Comparison of ENCODE assay signal across 2 cellular contexts in the genomic region with DNA sequence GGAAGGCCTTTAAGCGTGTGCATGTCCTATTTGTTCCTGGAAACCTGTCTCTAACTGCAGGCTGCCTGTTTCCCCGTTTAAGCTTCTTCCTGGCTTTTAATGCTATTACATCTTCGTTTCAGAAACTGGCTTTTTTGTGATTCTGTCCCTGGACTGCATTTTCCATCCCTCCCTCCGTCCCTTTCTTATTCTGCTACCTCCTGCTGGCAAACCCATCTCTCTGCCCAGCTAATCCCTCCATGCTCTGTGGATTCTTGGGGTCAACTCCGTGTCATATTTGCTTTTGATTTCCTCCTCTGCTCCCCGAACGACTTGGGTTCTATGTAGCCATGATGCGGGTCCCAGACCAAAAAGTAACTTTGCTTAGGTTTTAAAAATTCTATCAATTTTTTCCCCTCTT.
TF ChIP-seq lines count a peak whose summit lies in the region.

No MANE protein-coding gene starts in this region.

TF ChIP-seq in GM23338, 12 proteins besides CTCF, POLR2A, EP300 and RAD21 (continues in another document):
- TF ChIP-seq, protein P1, sequence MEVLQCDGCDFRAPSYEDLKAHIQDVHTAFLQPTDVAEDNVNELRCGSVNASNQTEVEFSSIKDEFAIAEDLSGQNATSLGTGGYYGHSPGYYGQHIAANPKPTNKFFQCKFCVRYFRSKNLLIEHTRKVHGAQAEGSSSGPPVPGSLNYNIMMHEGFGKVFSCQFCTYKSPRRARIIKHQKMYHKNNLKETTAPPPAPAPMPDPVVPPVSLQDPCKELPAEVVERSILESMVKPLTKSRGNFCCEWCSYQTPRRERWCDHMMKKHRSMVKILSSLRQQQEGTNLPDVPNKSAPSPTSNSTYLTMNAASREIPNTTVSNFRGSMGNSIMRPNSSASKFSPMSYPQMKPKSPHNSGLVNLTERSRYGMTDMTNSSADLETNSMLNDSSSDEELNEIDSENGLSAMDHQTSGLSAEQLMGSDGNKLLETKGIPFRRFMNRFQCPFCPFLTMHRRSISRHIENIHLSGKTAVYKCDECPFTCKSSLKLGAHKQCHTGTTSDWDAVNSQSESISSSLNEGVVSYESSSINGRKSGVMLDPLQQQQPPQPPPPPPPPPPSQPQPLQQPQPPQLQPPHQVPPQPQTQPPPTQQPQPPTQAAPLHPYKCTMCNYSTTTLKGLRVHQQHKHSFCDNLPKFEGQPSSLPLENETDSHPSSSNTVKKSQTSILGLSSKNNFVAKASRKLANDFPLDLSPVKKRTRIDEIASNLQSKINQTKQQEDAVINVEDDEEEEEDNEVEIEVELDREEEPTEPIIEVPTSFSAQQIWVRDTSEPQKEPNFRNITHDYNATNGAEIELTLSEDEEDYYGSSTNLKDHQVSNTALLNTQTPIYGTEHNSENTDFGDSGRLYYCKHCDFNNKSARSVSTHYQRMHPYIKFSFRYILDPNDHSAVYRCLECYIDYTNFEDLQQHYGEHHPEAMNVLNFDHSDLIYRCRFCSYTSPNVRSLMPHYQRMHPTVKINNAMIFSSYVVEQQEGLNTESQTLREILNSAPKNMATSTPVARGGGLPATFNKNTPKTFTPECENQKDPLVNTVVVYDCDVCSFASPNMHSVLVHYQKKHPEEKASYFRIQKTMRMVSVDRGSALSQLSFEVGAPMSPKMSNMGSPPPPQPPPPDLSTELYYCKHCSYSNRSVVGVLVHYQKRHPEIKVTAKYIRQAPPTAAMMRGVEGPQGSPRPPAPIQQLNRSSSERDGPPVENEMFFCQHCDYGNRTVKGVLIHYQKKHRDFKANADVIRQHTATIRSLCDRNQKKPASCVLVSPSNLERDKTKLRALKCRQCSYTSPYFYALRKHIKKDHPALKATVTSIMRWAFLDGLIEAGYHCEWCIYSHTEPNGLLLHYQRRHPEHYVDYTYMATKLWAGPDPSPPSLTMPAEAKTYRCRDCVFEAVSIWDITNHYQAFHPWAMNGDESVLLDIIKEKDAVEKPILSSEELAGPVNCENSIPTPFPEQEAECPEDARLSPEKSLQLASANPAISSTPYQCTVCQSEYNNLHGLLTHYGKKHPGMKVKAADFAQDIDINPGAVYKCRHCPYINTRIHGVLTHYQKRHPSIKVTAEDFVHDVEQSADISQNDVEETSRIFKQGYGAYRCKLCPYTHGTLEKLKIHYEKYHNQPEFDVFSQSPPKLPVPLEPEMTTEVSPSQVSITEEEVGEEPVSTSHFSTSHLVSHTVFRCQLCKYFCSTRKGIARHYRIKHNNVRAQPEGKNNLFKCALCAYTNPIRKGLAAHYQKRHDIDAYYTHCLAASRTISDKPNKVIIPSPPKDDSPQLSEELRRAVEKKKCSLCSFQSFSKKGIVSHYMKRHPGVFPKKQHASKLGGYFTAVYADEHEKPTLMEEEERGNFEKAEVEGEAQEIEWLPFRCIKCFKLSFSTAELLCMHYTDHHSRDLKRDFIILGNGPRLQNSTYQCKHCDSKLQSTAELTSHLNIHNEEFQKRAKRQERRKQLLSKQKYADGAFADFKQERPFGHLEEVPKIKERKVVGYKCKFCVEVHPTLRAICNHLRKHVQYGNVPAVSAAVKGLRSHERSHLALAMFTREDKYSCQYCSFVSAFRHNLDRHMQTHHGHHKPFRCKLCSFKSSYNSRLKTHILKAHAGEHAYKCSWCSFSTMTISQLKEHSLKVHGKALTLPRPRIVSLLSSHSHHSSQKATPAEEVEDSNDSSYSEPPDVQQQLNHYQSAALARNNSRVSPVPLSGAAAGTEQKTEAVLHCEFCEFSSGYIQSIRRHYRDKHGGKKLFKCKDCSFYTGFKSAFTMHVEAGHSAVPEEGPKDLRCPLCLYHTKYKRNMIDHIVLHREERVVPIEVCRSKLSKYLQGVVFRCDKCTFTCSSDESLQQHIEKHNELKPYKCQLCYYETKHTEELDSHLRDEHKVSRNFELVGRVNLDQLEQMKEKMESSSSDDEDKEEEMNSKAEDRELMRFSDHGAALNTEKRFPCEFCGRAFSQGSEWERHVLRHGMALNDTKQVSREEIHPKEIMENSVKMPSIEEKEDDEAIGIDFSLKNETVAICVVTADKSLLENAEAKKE (CRISPR knock-in tag; IDR thresholded peaks at IDR 0.05): no peak
- TF ChIP-seq, protein P2, sequence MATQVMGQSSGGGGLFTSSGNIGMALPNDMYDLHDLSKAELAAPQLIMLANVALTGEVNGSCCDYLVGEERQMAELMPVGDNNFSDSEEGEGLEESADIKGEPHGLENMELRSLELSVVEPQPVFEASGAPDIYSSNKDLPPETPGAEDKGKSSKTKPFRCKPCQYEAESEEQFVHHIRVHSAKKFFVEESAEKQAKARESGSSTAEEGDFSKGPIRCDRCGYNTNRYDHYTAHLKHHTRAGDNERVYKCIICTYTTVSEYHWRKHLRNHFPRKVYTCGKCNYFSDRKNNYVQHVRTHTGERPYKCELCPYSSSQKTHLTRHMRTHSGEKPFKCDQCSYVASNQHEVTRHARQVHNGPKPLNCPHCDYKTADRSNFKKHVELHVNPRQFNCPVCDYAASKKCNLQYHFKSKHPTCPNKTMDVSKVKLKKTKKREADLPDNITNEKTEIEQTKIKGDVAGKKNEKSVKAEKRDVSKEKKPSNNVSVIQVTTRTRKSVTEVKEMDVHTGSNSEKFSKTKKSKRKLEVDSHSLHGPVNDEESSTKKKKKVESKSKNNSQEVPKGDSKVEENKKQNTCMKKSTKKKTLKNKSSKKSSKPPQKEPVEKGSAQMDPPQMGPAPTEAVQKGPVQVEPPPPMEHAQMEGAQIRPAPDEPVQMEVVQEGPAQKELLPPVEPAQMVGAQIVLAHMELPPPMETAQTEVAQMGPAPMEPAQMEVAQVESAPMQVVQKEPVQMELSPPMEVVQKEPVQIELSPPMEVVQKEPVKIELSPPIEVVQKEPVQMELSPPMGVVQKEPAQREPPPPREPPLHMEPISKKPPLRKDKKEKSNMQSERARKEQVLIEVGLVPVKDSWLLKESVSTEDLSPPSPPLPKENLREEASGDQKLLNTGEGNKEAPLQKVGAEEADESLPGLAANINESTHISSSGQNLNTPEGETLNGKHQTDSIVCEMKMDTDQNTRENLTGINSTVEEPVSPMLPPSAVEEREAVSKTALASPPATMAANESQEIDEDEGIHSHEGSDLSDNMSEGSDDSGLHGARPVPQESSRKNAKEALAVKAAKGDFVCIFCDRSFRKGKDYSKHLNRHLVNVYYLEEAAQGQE (IDR thresholded peaks at IDR 0.05; ENCODE audit: unreplicated experiment): no peak
- no peak for TF ChIP-seq STAT1 (IDR thresholded peaks at IDR 0.05; ENCODE audit: unreplicated experiment)
- no peak for TF ChIP-seq EZH2phosphoT487 (IDR thresholded peaks at IDR 0.05; ENCODE audit: unreplicated experiment)
- no peak for TF ChIP-seq EZH2 (IDR thresholded peaks at IDR 0.05; ENCODE audit: low read depth, unreplicated experiment)
- TF ChIP-seq CREB1 (CRISPR knock-in tag; IDR thresholded peaks at IDR 0.05; ENCODE audit: low read depth): no peak
- TF ChIP-seq ZNF114 (CRISPR knock-in tag; IDR thresholded peaks at IDR 0.05): no peak
- TF ChIP-seq, protein P3, sequence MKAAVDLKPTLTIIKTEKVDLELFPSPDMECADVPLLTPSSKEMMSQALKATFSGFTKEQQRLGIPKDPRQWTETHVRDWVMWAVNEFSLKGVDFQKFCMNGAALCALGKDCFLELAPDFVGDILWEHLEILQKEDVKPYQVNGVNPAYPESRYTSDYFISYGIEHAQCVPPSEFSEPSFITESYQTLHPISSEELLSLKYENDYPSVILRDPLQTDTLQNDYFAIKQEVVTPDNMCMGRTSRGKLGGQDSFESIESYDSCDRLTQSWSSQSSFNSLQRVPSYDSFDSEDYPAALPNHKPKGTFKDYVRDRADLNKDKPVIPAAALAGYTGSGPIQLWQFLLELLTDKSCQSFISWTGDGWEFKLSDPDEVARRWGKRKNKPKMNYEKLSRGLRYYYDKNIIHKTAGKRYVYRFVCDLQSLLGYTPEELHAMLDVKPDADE (IDR thresholded peaks at IDR 0.05): no peak
- TF ChIP-seq NANOG (IDR thresholded peaks at IDR 0.05; ENCODE audit: borderline replicate concordance): no peak
- TF ChIP-seq JUNB (IDR thresholded peaks at IDR 0.05; ENCODE audit: unreplicated experiment): no peak

TF ChIP-seq in SK-N-SH, 30 proteins besides CTCF, POLR2A, EP300 and RAD21 (continued from another document):
- TF ChIP-seq, protein P2 (IDR thresholded peaks at IDR 0.05; ENCODE audit: low read depth, low read length): no peak
- TF ChIP-seq, protein P4, sequence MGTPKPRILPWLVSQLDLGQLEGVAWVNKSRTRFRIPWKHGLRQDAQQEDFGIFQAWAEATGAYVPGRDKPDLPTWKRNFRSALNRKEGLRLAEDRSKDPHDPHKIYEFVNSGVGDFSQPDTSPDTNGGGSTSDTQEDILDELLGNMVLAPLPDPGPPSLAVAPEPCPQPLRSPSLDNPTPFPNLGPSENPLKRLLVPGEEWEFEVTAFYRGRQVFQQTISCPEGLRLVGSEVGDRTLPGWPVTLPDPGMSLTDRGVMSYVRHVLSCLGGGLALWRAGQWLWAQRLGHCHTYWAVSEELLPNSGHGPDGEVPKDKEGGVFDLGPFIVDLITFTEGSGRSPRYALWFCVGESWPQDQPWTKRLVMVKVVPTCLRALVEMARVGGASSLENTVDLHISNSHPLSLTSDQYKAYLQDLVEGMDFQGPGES (IDR thresholded peaks at IDR 0.05; ENCODE audit: low read depth, low read length): no peak
- no peak for TF ChIP-seq RXRA (IDR thresholded peaks at IDR 0.05; ENCODE audit: borderline replicate concordance, low read depth)
- TF ChIP-seq, protein P5, sequence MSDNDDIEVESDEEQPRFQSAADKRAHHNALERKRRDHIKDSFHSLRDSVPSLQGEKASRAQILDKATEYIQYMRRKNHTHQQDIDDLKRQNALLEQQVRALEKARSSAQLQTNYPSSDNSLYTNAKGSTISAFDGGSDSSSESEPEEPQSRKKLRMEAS (IDR thresholded peaks at IDR 0.05; ENCODE audit: low read depth): no peak
- TF ChIP-seq NRF1 (IDR thresholded peaks at IDR 0.05; ENCODE audit: low read depth, low read length): no peak
- TF ChIP-seq FOXJ3 (CRISPR knock-in tag; IDR thresholded peaks at IDR 0.05): no peak
- TF ChIP-seq CHD2 (IDR thresholded peaks at IDR 0.05; ENCODE audit: low read length, partially characterized antibody): no peak
- TF ChIP-seq, protein P6, sequence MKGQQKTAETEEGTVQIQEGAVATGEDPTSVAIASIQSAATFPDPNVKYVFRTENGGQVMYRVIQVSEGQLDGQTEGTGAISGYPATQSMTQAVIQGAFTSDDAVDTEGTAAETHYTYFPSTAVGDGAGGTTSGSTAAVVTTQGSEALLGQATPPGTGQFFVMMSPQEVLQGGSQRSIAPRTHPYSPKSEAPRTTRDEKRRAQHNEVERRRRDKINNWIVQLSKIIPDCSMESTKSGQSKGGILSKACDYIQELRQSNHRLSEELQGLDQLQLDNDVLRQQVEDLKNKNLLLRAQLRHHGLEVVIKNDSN (IDR thresholded peaks at IDR 0.05; ENCODE audit: borderline replicate concordance, low read depth): no peak
- no peak for TF ChIP-seq NFIC (IDR thresholded peaks at IDR 0.05; ENCODE audit: borderline replicate concordance)
